In genomic region chr2:120440521-120441350, GRCh38 we compare ENCODE assay signal across 22 cellular contexts.
DNase-seq lines count a peak whose midpoint lies in the region; ATAC-seq, FAIRE-seq and TF ChIP-seq lines count a peak whose summit lies in the region.
"Had no signal": no experiment of that assay in that cellular context is flagged by ENCODE, and none has a peak within 500 bp of the region (broad histone marks: within the 10 kb centered on the region; RNA-seq: fewer than 3 reads in every experiment).

No MANE protein-coding gene starts in this region.

- H3K9ac ChIP-seq in neuronal stem cell (ENCODE audit: low read depth, low read length, poor library complexity), result no peak overlapping the region

- no peaks in the 10 kb centered on the region for H3K27me3 Mint-ChIP-seq in Caco-2 (ENCODE audit: insufficient read depth, unreplicated experiment)

- H3K27ac ChIP-seq in heart right ventricle (no peak overlapping the region), neuronal stem cell (replicated peaks; ENCODE audit: low read length) (no peak overlapping the region), substantia nigra (ENCODE audit: low read depth, low read length, poor library complexity, severe bottlenecking) (no peak overlapping the region)

- TF ChIP-seq CTCF in heart right ventricle (IDR thresholded peaks at IDR 0.05) (no peak), bronchial epithelial cell (IDR thresholded peaks at IDR 0.05; ENCODE audit: insufficient read depth, low read length, severe bottlenecking) (no peak), Caco-2 (IDR thresholded peaks at IDR 0.05; ENCODE audit: insufficient read depth in 1 of 2, low read depth in 1 of 2, low read length in 1 of 2, severe bottlenecking in 1 of 2, unreplicated experiment in 1 of 2) (no peak)

- no peak overlapping the region for H2AK5ac ChIP-seq in neuronal stem cell (ENCODE audit: low read depth, low read length)

- H3K27me3 ChIP-seq in heart right ventricle (peaks cover 0 to 71% (median 51%) of the 10 kb centered on the region in 7 donors), bronchial epithelial cell (ENCODE audit: control insufficient read depth, insufficient read depth, low read length) (peaks cover 2% of the 10 kb centered on the region), neuronal stem cell (ENCODE audit: control insufficient read depth in 3 of 3, insufficient read depth in 3 of 3, low read depth in 1 of 3, low read length in 3 of 3) (peaks cover 3 to 84% (median 60%) of the 10 kb centered on the region in 3 experiments), Caco-2 (replicated peaks; ENCODE audit: control insufficient read depth, insufficient read depth, low read length) (no peaks in the 10 kb centered on the region)
- H3K27me3 ChIP-seq: MG63 had no signal

- H3K4me1 ChIP-seq in heart right ventricle (peaks cover 8 to 17% (median 15%) of the 10 kb centered on the region in 9 donors), neuronal stem cell (ENCODE audit: control insufficient read depth in 2 of 2, insufficient read depth in 1 of 2, low read depth in 1 of 2, low read length in 2 of 2) (peaks cover 0 to 16% of the 10 kb centered on the region in 2 donors), Caco-2 (peaks cover 16% of the 10 kb centered on the region)

- H3K4me3 ChIP-seq in heart right ventricle (no peak overlapping the region), bronchial epithelial cell (ENCODE audit: low read depth, low read length) (no peak overlapping the region), neuronal stem cell (ENCODE audit: low read length in 2 of 2) (no peak overlapping the region), Caco-2 (ENCODE audit: low read depth, low read length) (no peak overlapping the region)
- H3K4me3 ChIP-seq: MG63 had no signal

- no peaks in the 10 kb centered on the region for H3K9me3 Mint-ChIP-seq in Caco-2 (ENCODE audit: unreplicated experiment)
- H3K9me3 Mint-ChIP-seq: CD8-positive, alpha-beta memory T cell had no signal

- H3K9me3 ChIP-seq in heart right ventricle (no peaks in the 10 kb centered on the region), neuronal stem cell (replicated peaks in 1 of 2; ENCODE audit: control insufficient read depth in 2 of 2, insufficient read depth in 1 of 2, low read depth in 1 of 2, low read length in 2 of 2) (no peaks in the 10 kb centered on the region), Caco-2 (no peaks in the 10 kb centered on the region)
- H3K9me3 ChIP-seq: MG63 had no signal

- ATAC-seq in heart right ventricle, result no peak
- ATAC-seq: Panc1, SK-N-SH treated with all-trans-retinoic acid at 6 μM for 48 hours had no signal

- POLR2A ChIA-PET in Caco-2 (lab: Charles Lee), result no interaction called here

- H2BK15ac ChIP-seq in neuronal stem cell (ENCODE audit: low read length), result no peak overlapping the region

- CTCF ChIA-PET in Caco-2 (lab: Charles Lee), result interaction anchor here (0.8 to 1.8 kb wide), 2 partner anchors 25 to 37 kb away, joined by 3 to 6 read pairs; no protein-coding TSS in a partner anchor

- no peak overlapping the region for H3K18ac ChIP-seq in neuronal stem cell (ENCODE audit: low read length)

- DNase-seq in cardiac septum (ENCODE audit: low spot score) (peak; percentile 59), heart right ventricle (no peak), bronchial epithelial cell (ENCODE audit: low read depth) (no peak), neuronal stem cell (ENCODE audit: low spot score) (no peak), Caco-2 (no peak), substantia nigra (lab: John Stamatoyannopoulos, UW) (no peak), RKO (ENCODE audit: low spot score) (no peak)
- DNase-seq: CD8-positive, alpha-beta memory T cell; EL; MG63; NCI-H1048; NCI-H1417 treated with DMSO at 0.1 percent for 48 hours; NCI-H187; NCI-H2107; NCI-H2227 treated with DMSO at 0.1 percent for 48 hours; NCI-H510A; NCI-H774; NK-92 treated with Interleukin-12 subunit alpha and Interleukin-12 subunit beta, amount 100 ng/mL, for 24 hours had no signal

- no peak overlapping the region for H3K23ac ChIP-seq in neuronal stem cell (ENCODE audit: low read depth, low read length, poor library complexity)

- no peak overlapping the region for H2BK12ac ChIP-seq in neuronal stem cell (ENCODE audit: low read length)

- H3K4me2 ChIP-seq in neuronal stem cell (ENCODE audit: insufficient read depth, low read length, poor library complexity, severe bottlenecking), result no peak overlapping the region

- no peak overlapping the region for H3K27ac Mint-ChIP-seq in Caco-2 (ENCODE audit: unreplicated experiment)
- H3K27ac Mint-ChIP-seq: CD8-positive, alpha-beta memory T cell had no signal

- H3K4me1 Mint-ChIP-seq in Caco-2 (ENCODE audit: low read depth, unreplicated experiment), result peaks cover 35% of the 10 kb centered on the region

- WGBS in heart right ventricle, 2 donors, result 91 to 93% methylated on average over 17 of the region's 17 CpGs
- WGBS in neuronal stem cell (ENCODE audit: extremely low coverage in 2 of 2, insufficient read length in 2 of 2, insufficient replicate concordance in 1 of 2), 2 donors, result no CpG with 5 or more reads among the region's 17 CpGs

- no peak overlapping the region for H2AFZ ChIP-seq in neuronal stem cell (ENCODE audit: low read length)

- peak overlapping the region; percentile 2 for H2BK5ac ChIP-seq in neuronal stem cell (ENCODE audit: low read length)

- no peak overlapping the region for H3K14ac ChIP-seq in neuronal stem cell (ENCODE audit: low read length)

- H3K36me3 Mint-ChIP-seq in Caco-2 (ENCODE audit: insufficient read depth, unreplicated experiment), result no peaks in the 10 kb centered on the region
- H3K36me3 Mint-ChIP-seq: CD8-positive, alpha-beta memory T cell had no signal

- no peaks in the 10 kb centered on the region for H3K79me1 ChIP-seq in neuronal stem cell (ENCODE audit: low read depth, low read length)

- no peak overlapping the region for H4K8ac ChIP-seq in neuronal stem cell (ENCODE audit: low read depth, low read length)

- BruUV-seq in Caco-2 (replicated peaks; lab: Mats Ljungman, UMichigan), result no TSS peak

- intact Hi-C loops in cardiac septum (cut with DNase I) (no loop called here), heart right ventricle (cut with DNase I) (loop anchor here in 1 of 10 donors (5.0 kb wide), 1 partner anchor 98 kb away; no protein-coding TSS in a partner anchor), Caco-2 (cut with micrococcal nuclease; ENCODE audit: unreplicated experiment) (no loop called here)

- no peak overlapping the region for H4K91ac ChIP-seq in neuronal stem cell (ENCODE audit: low read depth, low read length, poor library complexity)

- peak; percentile 58 for FAIRE-seq in bronchial epithelial cell (lab: Jason Lieb, UNC)
- FAIRE-seq: A204.1, H54 had no signal

- no peak overlapping the region for H2BK120ac ChIP-seq in neuronal stem cell (ENCODE audit: low read depth, low read length)

- H3K36me3 ChIP-seq in heart right ventricle (no peaks in the 10 kb centered on the region), bronchial epithelial cell (ENCODE audit: control insufficient read depth, insufficient read depth, low read length) (no peaks in the 10 kb centered on the region), neuronal stem cell (replicated peaks in 1 of 2; ENCODE audit: control insufficient read depth in 2 of 2, insufficient read depth in 2 of 2, low read length in 2 of 2) (no peaks in the 10 kb centered on the region), Caco-2 (ENCODE audit: control insufficient read depth, insufficient read depth, low read length) (no peaks in the 10 kb centered on the region)
- H3K36me3 ChIP-seq: MG63 had no signal

- H3K4me3 Mint-ChIP-seq in Caco-2 (ENCODE audit: unreplicated experiment), result no peak overlapping the region

- no peak overlapping the region for H3K4ac ChIP-seq in neuronal stem cell (ENCODE audit: low read length)
